In genomic region chr12:47236109-47236714, GRCh38 we compare ENCODE assay signal across 9 cellular contexts.
DNase-seq lines count a peak whose midpoint lies in the region; ATAC-seq and TF ChIP-seq lines count a peak whose summit lies in the region.
"Had no signal": no experiment of that assay in that cellular context is flagged by ENCODE, and none has a peak within 500 bp of the region (broad histone marks: within the 10 kb centered on the region; RNA-seq: fewer than 3 reads in every experiment).

No MANE protein-coding gene starts in this region.

- POLR2A ChIA-PET in PC-9 (lab: Charles Lee; ENCODE audit: unreplicated experiment), result no interaction called here
- POLR2A ChIA-PET in naive thymus-derived CD8-positive, alpha-beta T cell (lab: Charles Lee), result interaction anchor here (1.0 to 1.1 kb wide), 2 partner anchors 16 to 44 kb away, joined by 3 to 4 read pairs; no protein-coding TSS in a partner anchor

- H3F3A ChIP-seq in PC-9 (ENCODE audit: insufficient read depth, low read depth), result peaks cover 8% of the 10 kb centered on the region

- H3K9me3 ChIP-seq in PC-9 (ENCODE audit: insufficient read depth, low read depth), result no peaks in the 10 kb centered on the region; the same call in none of the 2 replicates
- H3K9me3 ChIP-seq: esophagus muscularis mucosa, ovary had no signal

- H3K4me2 ChIP-seq in PC-9, result peak overlapping the region; percentile 26; the same call in 1 of the 2 replicates

- intact Hi-C loops in PC-9 (cut with micrococcal nuclease; ENCODE audit: unreplicated experiment), result no loop called here

- H3K9me3 Mint-ChIP-seq in endothelial cell (ENCODE audit: unreplicated experiment), result no peaks in the 10 kb centered on the region
- peaks cover 0 to 11% (median 6%) of the 10 kb centered on the region in 9 donors for H3K9me3 Mint-ChIP-seq in naive thymus-derived CD8-positive, alpha-beta T cell
- peaks cover 4% of the 10 kb centered on the region for H3K9me3 Mint-ChIP-seq in activated CD8-positive, alpha-beta memory T cell treated with anti-CD3 and anti-CD28 coated beads, Interleukin-2, amount 10 ng/mL, durations not matched to agents 7 days and 5 days (ENCODE audit: low read depth)

- peaks cover 15% of the 10 kb centered on the region for H3K4me1 ChIP-seq in PC-9 (replicated peaks; ENCODE audit: insufficient read depth)

- H3K36me3 ChIP-seq in PC-9 (ENCODE audit: low read depth), result no peaks in the 10 kb centered on the region
- H3K36me3 ChIP-seq: ovary had no signal

- H4K20me1 ChIP-seq in PC-9 (ENCODE audit: insufficient read depth), result no peaks in the 10 kb centered on the region

- CTCF ChIA-PET in PC-9 (lab: Charles Lee), result no interaction called here
- CTCF ChIA-PET in activated CD8-positive, alpha-beta memory T cell treated with anti-CD3 and anti-CD28 coated beads, Interleukin-2, amount 10 ng/mL, durations not matched to agents 7 days and 5 days (lab: Charles Lee), result interaction anchor here (1.1 to 1.4 kb wide), 2 partner anchors 36 to 161 kb away, joined by 3 read pairs; no protein-coding TSS in a partner anchor

- H3K27ac Mint-ChIP-seq in endothelial cell (ENCODE audit: unreplicated experiment), result no peak overlapping the region
- peak overlapping the region; percentile 27 to 95 (median 82) for H3K27ac Mint-ChIP-seq in naive thymus-derived CD8-positive, alpha-beta T cell
- no peak overlapping the region for H3K27ac Mint-ChIP-seq in activated CD8-positive, alpha-beta memory T cell treated with anti-CD3 and anti-CD28 coated beads, Interleukin-2, amount 10 ng/mL, durations not matched to agents 7 days and 5 days

- peak overlapping the region; percentile 0 for H3K4me3 Mint-ChIP-seq in endothelial cell (ENCODE audit: unreplicated experiment)
- H3K4me3 Mint-ChIP-seq in naive thymus-derived CD8-positive, alpha-beta T cell, result peak overlapping the region in 6 of 10 donors; percentile 11 to 64 (median 52)
- H3K4me3 Mint-ChIP-seq in activated CD8-positive, alpha-beta memory T cell treated with anti-CD3 and anti-CD28 coated beads, Interleukin-2, amount 10 ng/mL, durations not matched to agents 7 days and 5 days, result no peak overlapping the region

- peaks cover 21% of the 10 kb centered on the region for H3K4me1 Mint-ChIP-seq in endothelial cell (ENCODE audit: unreplicated experiment)
- peaks cover 21 to 77% (median 60%) of the 10 kb centered on the region in 4 donors for H3K4me1 Mint-ChIP-seq in naive thymus-derived CD8-positive, alpha-beta T cell
- peaks cover 31% of the 10 kb centered on the region for H3K4me1 Mint-ChIP-seq in activated CD8-positive, alpha-beta memory T cell treated with anti-CD3 and anti-CD28 coated beads, Interleukin-2, amount 10 ng/mL, durations not matched to agents 7 days and 5 days

- H3K9me2 ChIP-seq in PC-9 (ENCODE audit: insufficient read depth), result no peaks in the 10 kb centered on the region

- H3K79me2 ChIP-seq in PC-9 (ENCODE audit: low read depth), result no peaks in the 10 kb centered on the region

- no peaks in the 10 kb centered on the region for H3K27me3 ChIP-seq in PC-9 (ENCODE audit: insufficient read depth, low read depth)
- H3K27me3 ChIP-seq: esophagus muscularis mucosa, ovary had no signal

- no peak overlapping the region for H3K4me3 ChIP-seq in PC-9
- H3K4me3 ChIP-seq: esophagus muscularis mucosa, ovary had no signal

- H2AFZ ChIP-seq in PC-9, result no peak overlapping the region

- ATAC-seq in naive thymus-derived CD8-positive, alpha-beta T cell, result no peak
- no peak for ATAC-seq in activated CD8-positive, alpha-beta memory T cell treated with anti-CD3 and anti-CD28 coated beads, Interleukin-2, amount 10 ng/mL, durations not matched to agents 7 days and 5 days

- no TSS peak for BruUV-seq in PC-9 (replicated peaks; lab: Mats Ljungman, UMichigan)

- DNase-seq in ELR (ENCODE audit: low read depth) (peak; percentile 90), PC-9 (no peak), endothelial cell (ENCODE audit: low spot score) (no peak)
- no peak for DNase-seq in naive thymus-derived CD8-positive, alpha-beta T cell
- DNase-seq in activated effector memory CD4-positive, alpha-beta T cell treated with anti-CD3 and anti-CD28 coated beads, Interleukin-2, amount 50 U/mL, for 16 hours, result no peak
- DNase-seq in activated CD8-positive, alpha-beta memory T cell treated with anti-CD3 and anti-CD28 coated beads, Interleukin-2, amount 10 ng/mL, durations not matched to agents 7 days and 5 days, result no peak
- DNase-seq in activated CD4-positive, alpha-beta T cell treated with anti-CD3 and anti-CD28 coated beads for 4 hours, result no peak
- DNase-seq: ovary had no signal

- H3K27me3 Mint-ChIP-seq in endothelial cell (ENCODE audit: unreplicated experiment), result peaks cover 8% of the 10 kb centered on the region
- H3K27me3 Mint-ChIP-seq in naive thymus-derived CD8-positive, alpha-beta T cell, result no peaks in the 10 kb centered on the region
- no peaks in the 10 kb centered on the region for H3K27me3 Mint-ChIP-seq in activated CD8-positive, alpha-beta memory T cell treated with anti-CD3 and anti-CD28 coated beads, Interleukin-2, amount 10 ng/mL, durations not matched to agents 7 days and 5 days

- peaks cover 20% of the 10 kb centered on the region for H3K36me3 Mint-ChIP-seq in endothelial cell (ENCODE audit: low read depth, unreplicated experiment)
- H3K36me3 Mint-ChIP-seq in naive thymus-derived CD8-positive, alpha-beta T cell, result peaks cover 12 to 72% (median 63%) of the 10 kb centered on the region in 3 donors
- peaks cover 59% of the 10 kb centered on the region for H3K36me3 Mint-ChIP-seq in activated CD8-positive, alpha-beta memory T cell treated with anti-CD3 and anti-CD28 coated beads, Interleukin-2, amount 10 ng/mL, durations not matched to agents 7 days and 5 days

- no peak for TF ChIP-seq CTCF in PC-9 (conservative IDR thresholded peaks at IDR 0.05)
- TF ChIP-seq CTCF in endothelial cell (IDR thresholded peaks at IDR 0.05; ENCODE audit: unreplicated experiment), result no peak

- no peak overlapping the region for H3K27ac ChIP-seq in PC-9
- H3K27ac ChIP-seq: esophagus muscularis mucosa, ovary had no signal

Comparison
In these comparisons a context has a peak if more than half of its experiments do, and no peak if none do; other contexts are left out.
1. H3K27ac Mint-ChIP-seq: peak in naive thymus-derived CD8-positive, alpha-beta T cell (10 of 10); none in endothelial cell (single experiment) and activated CD8-positive, alpha-beta memory T cell treated with anti-CD3 and anti-CD28 coated beads, Interleukin-2, amount 10 ng/mL, durations not matched to agents 7 days and 5 days (single experiment).